In the genomic region with DNA sequence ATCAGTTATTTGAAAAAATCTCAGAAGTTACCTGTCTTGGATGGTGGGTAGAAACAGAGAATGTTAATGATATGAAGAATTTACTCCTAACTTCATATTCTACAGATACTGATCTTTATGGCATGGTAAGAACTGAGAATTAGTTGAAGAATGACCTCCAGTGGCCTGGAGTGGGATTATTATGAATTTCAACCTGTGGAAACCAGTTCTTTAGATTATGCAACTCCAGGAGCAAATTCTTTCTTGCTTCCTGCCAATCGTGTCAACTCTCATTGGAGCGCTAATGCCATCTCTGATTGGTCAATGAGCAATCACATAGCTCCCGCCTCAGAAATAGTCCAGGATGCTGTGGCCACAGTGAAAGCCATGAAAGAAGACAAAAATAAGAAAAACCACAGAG, we compare ENCODE assay signal across 9 cellular contexts. TPM values are rescaled to one million over a fixed set of nuclear protein-coding genes. Genes with fewer than 3 reads are reported as not detected.
DNase-seq lines count a peak whose midpoint lies in the region; ATAC-seq and TF ChIP-seq lines count a peak whose summit lies in the region.
"Had no signal": no experiment of that assay in that cellular context is flagged by ENCODE, and none has a peak within 500 bp of the region (broad histone marks: within the 10 kb centered on the region; RNA-seq: fewer than 3 reads in every experiment).

No MANE protein-coding gene starts in this region.

- ATAC-seq in Panc1 (peak; percentile 60; the same call in 1 of the 2 replicates), HG03521 (IDR thresholded peaks at IDR 0.05; ENCODE audit: unreplicated experiment) (no peak), T-cell (replicated peaks in 1 of 4) (no peak)

- H3K36me3 ChIP-seq in Panc1 (ENCODE audit: control insufficient read depth, insufficient read depth, low read length) = no peaks in the 10 kb centered on the region

- intact Hi-C loops in Panc1 (cut with micrococcal nuclease; ENCODE audit: unreplicated experiment) = no loop called here

- no peak overlapping the region for H3K27ac ChIP-seq in Panc1 (ENCODE audit: low read length)

- H3K27me3 Mint-ChIP-seq in activated naive CD8-positive, alpha-beta T cell treated with anti-CD3 and anti-CD28 coated beads for 36 hours = no peaks in the 10 kb centered on the region
- H3K27me3 Mint-ChIP-seq in T-cell = no peaks in the 10 kb centered on the region
- H3K27me3 Mint-ChIP-seq: dendritic cell treated with granulocyte-macrophage colony-stimulating factor and Interleukin-4, amounts not matched to agents 40 ng/mL and 50 ng/mL, for 4 days had no signal

- H3K27me3 ChIP-seq in Panc1 (ENCODE audit: control insufficient read depth, insufficient read depth, low read length) = no peaks in the 10 kb centered on the region

- H3K4me1 Mint-ChIP-seq in activated naive CD8-positive, alpha-beta T cell treated with anti-CD3 and anti-CD28 coated beads for 36 hours = peaks cover 27% of the 10 kb centered on the region
- H3K4me1 Mint-ChIP-seq in T-cell = peaks cover 14 to 24% (median 22%) of the 10 kb centered on the region in 3 donors

- no TSS peak for BruUV-seq in Panc1 (replicated peaks; lab: Mats Ljungman, UMichigan)

- in situ Hi-C loops in Panc1 (cut with HindIII; ENCODE audit: low pct_unique_long_range_greater_than_20kb, low sequenced_read_pairs) = no loop called here

- peaks cover 15% of the 10 kb centered on the region for H3K9me3 Mint-ChIP-seq in activated naive CD8-positive, alpha-beta T cell treated with anti-CD3 and anti-CD28 coated beads for 36 hours
- peaks cover 0 to 4% (median 3%) of the 10 kb centered on the region in 3 donors for H3K9me3 Mint-ChIP-seq in T-cell

- H3K4me3 ChIP-seq in Panc1 (ENCODE audit: low read depth in 2 of 2, low read length in 2 of 2) (no peak overlapping the region), fibroblast of villous mesenchyme (ENCODE audit: low read depth, low read length) (no peak overlapping the region)

- DNase-seq in CD1c-positive myeloid dendritic cell (ENCODE audit: extremely low spot score) (peak; percentile 6), HEK293T (ENCODE audit: extremely low spot score) (peak; percentile 28), Panc1 (ENCODE audit: low read depth, low spot score) (peak; percentile 4), fibroblast of villous mesenchyme (ENCODE audit: low read depth) (peak; percentile 10), NCI-H187 (lab: John Stamatoyannopoulos, UW) (no peak), T-cell (no peak)
- DNase-seq in activated naive CD8-positive, alpha-beta T cell treated with anti-CD3 and anti-CD28 coated beads for 36 hours = no peak

- TF ChIP-seq CTCF in Panc1 (IDR thresholded peaks at IDR 0.05) (peak; percentile 39; the same call in 1 of the 2 replicates), fibroblast of villous mesenchyme (IDR thresholded peaks at IDR 0.05; ENCODE audit: insufficient read depth, low read depth, low read length) (no peak)

- no peak overlapping the region for H3K27ac Mint-ChIP-seq in activated naive CD8-positive, alpha-beta T cell treated with anti-CD3 and anti-CD28 coated beads for 36 hours
- H3K27ac Mint-ChIP-seq in T-cell = no peak overlapping the region
- H3K27ac Mint-ChIP-seq: dendritic cell treated with granulocyte-macrophage colony-stimulating factor and Interleukin-4, amounts not matched to agents 40 ng/mL and 50 ng/mL, for 4 days had no signal

- CTCF ChIA-PET in HEK293T (lab: Yijun Ruan, JAX) (interaction anchor here (0.7 to 1.0 kb wide), 4 partner anchors 33 to 225 kb away, joined by 3 to 4 read pairs (median 4); partner anchors contain the start of gene ANKRD6), Panc1 (lab: Charles Lee) (interaction anchor here (0.6 kb wide), 1 partner anchor 492 kb away, joined by 4 read pairs; no protein-coding TSS in a partner anchor), T-cell (lab: Charles Lee) (interaction anchor here in 1 of 2 donors (1.0 kb wide), 1 partner anchor 11 kb away, joined by 3 read pairs; no protein-coding TSS in a partner anchor)

- no peaks in the 10 kb centered on the region for H3K9me3 ChIP-seq in Panc1 (ENCODE audit: control insufficient read depth, insufficient read depth, low read depth, low read length)

- peaks cover 17% of the 10 kb centered on the region for H3K36me3 Mint-ChIP-seq in activated naive CD8-positive, alpha-beta T cell treated with anti-CD3 and anti-CD28 coated beads for 36 hours
- peaks cover 9% of the 10 kb centered on the region for H3K36me3 Mint-ChIP-seq in T-cell

- no peaks in the 10 kb centered on the region for H3K4me1 ChIP-seq in Panc1 (ENCODE audit: control insufficient read depth, insufficient read depth, low read length)

- no peak overlapping the region for H3K4me3 Mint-ChIP-seq in activated naive CD8-positive, alpha-beta T cell treated with anti-CD3 and anti-CD28 coated beads for 36 hours
- no peak overlapping the region for H3K4me3 Mint-ChIP-seq in T-cell
- H3K4me3 Mint-ChIP-seq: dendritic cell treated with granulocyte-macrophage colony-stimulating factor and Interleukin-4, amounts not matched to agents 40 ng/mL and 50 ng/mL, for 4 days had no signal

- POLR2A ChIA-PET in HEK293T (lab: Yijun Ruan, JAX) (interaction anchor here (1.3 kb wide), 1 partner anchor 162 kb away, joined by 3 read pairs; no protein-coding TSS in a partner anchor), Panc1 (lab: Charles Lee) (no interaction called here), T-cell (lab: Charles Lee) (no interaction called here)

TF ChIP-seq in HEK293T, 16 proteins besides CTCF, POLR2A, EP300 and RAD21:
- TF ChIP-seq CTBP1 (IDR thresholded peaks at IDR 0.05; ENCODE audit: borderline replicate concordance) = no peak
- TF ChIP-seq ARNT (IDR thresholded peaks at IDR 0.05) = no peak
- no peak for TF ChIP-seq FOXK2 (IDR thresholded peaks at IDR 0.05)
- no peak for TF ChIP-seq L3MBTL2 (conservative IDR thresholded peaks at IDR 0.05)
- no peak for TF ChIP-seq SUZ12 (IDR thresholded peaks at IDR 0.05)
- TF ChIP-seq NFRKB (IDR thresholded peaks at IDR 0.05) = no peak
- TF ChIP-seq HDGF (IDR thresholded peaks at IDR 0.05; ENCODE audit: borderline replicate concordance) = no peak
- TF ChIP-seq PKNOX1 (IDR thresholded peaks at IDR 0.05) = no peak
- TF ChIP-seq BHLHE40 (IDR thresholded peaks at IDR 0.05; ENCODE audit: borderline replicate concordance) = no peak
- no peak for TF ChIP-seq ELF4 (IDR thresholded peaks at IDR 0.05)
- no peak for TF ChIP-seq TARDBP (IDR thresholded peaks at IDR 0.05)
- no peak for TF ChIP-seq LEF1 (IDR thresholded peaks at IDR 0.05; ENCODE audit: borderline replicate concordance)
- no peak for TF ChIP-seq ZNF384 (IDR thresholded peaks at IDR 0.05)
- no peak for TF ChIP-seq FOXM1 (IDR thresholded peaks at IDR 0.05; ENCODE audit: borderline replicate concordance)
- TF ChIP-seq FOXA1 (IDR thresholded peaks at IDR 0.05) = no peak
- no peak for TF ChIP-seq SP1 (IDR thresholded peaks at IDR 0.05)

RNA-seq across cellular contexts. Expression of gene LYRM2, which starts 40.6 kb away (rescaled TPM):
- 39.4 TPM for total RNA-seq in Panc1 (2021; ENCODE audit: unreplicated experiment)
- 18.3 TPM for polyA plus RNA-seq in Panc1 (2012; ENCODE audit: insufficient read length)
- 17.7 and 24.2 TPM in 2 replicates for total RNA-seq in fibroblast of villous mesenchyme
- 10 to 100 TPM; 31.6 to 32.3 TPM for total RNA-seq in activated naive CD8-positive, alpha-beta T cell treated with anti-CD3 and anti-CD28 coated beads for 36 hours
- total RNA-seq in T-cell = 10 to 100 TPM; 18.9 to 27.0 (median 23.5) TPM

Comparison
In these comparisons a context has a peak if more than half of its experiments do, and no peak if none do; other contexts are left out.
1. DNase-seq: peak in CD1c-positive myeloid dendritic cell (single experiment), HEK293T (single experiment), Panc1 (single experiment) and fibroblast of villous mesenchyme (single experiment); none in NCI-H187 (0 of 2), activated naive CD8-positive, alpha-beta T cell treated with anti-CD3 and anti-CD28 coated beads for 36 hours (single experiment) and T-cell (0 of 34).